Comparison of ENCODE assay signal across 1 cellular context in genomic region chr11:36192723-36193619, GRCh38.
TF ChIP-seq lines count a peak whose summit lies in the region.

No MANE protein-coding gene starts in this region.

TF ChIP-seq in K562, 482 proteins besides CTCF, POLR2A, EP300 and RAD21 (continued from another document and continues in another):
- TF ChIP-seq TRIM25 (IDR thresholded peaks at IDR 0.05; ENCODE audit: borderline replicate concordance) (no peak), MCM5 (IDR thresholded peaks at IDR 0.05; ENCODE audit: low read depth) (no peak), ZNF384 (IDR thresholded peaks at IDR 0.05; ENCODE audit: low read depth, low read length) (no peak), JUND (IDR thresholded peaks at IDR 0.05; ENCODE audit: borderline replicate concordance, low read depth, low read length) (no peak), JUND (tag; IDR thresholded peaks at IDR 0.05; ENCODE audit: borderline replicate concordance, low read depth, low read length) (no peak), TCFL5 (CRISPR knock-in tag; conservative IDR thresholded peaks at IDR 0.05) (no peak), EGR1 (conservative IDR thresholded peaks at IDR 0.05) (no peak), HBP1 (CRISPR knock-in tag; IDR thresholded peaks at IDR 0.05) (no peak), NR3C1 (CRISPR knock-in tag; IDR thresholded peaks at IDR 0.05) (no peak), ZNF143 (CRISPR knock-in tag; IDR thresholded peaks at IDR 0.05) (no peak), TAL1 (IDR thresholded peaks at IDR 0.05) (peak; percentile 86), RFX5 (IDR thresholded peaks at IDR 0.05; ENCODE audit: low read depth, low read length) (no peak), ZNF518B (CRISPR knock-in tag; IDR thresholded peaks at IDR 0.05) (no peak), FOXK1 (CRISPR knock-in tag; IDR thresholded peaks at IDR 0.05; ENCODE audit: borderline replicate concordance) (no peak), HOXB6 (CRISPR knock-in tag; IDR thresholded peaks at IDR 0.05; ENCODE audit: borderline replicate concordance) (no peak), FOXJ3 (CRISPR knock-in tag; IDR thresholded peaks at IDR 0.05) (no peak), FOXA3 (CRISPR knock-in tag; conservative IDR thresholded peaks at IDR 0.05 in 1 of 2, IDR thresholded peaks at IDR 0.05 in 1 of 2) (no peak), CTBP1 (IDR thresholded peaks at IDR 0.05; ENCODE audit: borderline replicate concordance) (peak; percentile 72; the same call in 1 of the 2 replicates), FOXK2 (conservative IDR thresholded peaks at IDR 0.05 in 1 of 2, IDR thresholded peaks at IDR 0.05 in 1 of 2; ENCODE audit: low read depth in 2 of 2) (peak in 1 of 2 experiments; percentile 59; a peak in 1 of 4 replicates), KLF6 (CRISPR knock-in tag; IDR thresholded peaks at IDR 0.05; ENCODE audit: borderline replicate concordance) (no peak), ZNF3 (CRISPR knock-in tag; IDR thresholded peaks at IDR 0.05) (no peak), SIRT6 (IDR thresholded peaks at IDR 0.05; ENCODE audit: low read depth, low read length) (no peak), ZEB2 (IDR thresholded peaks at IDR 0.05) (peak; percentile 52; the same call in 1 of the 2 replicates), UBTF (IDR thresholded peaks at IDR 0.05; ENCODE audit: borderline replicate concordance in 1 of 2, low read depth in 2 of 2, low read length in 2 of 2) (no peak), RBFOX2 (IDR thresholded peaks at IDR 0.05; ENCODE audit: low read depth, low read length) (no peak), RERE (CRISPR knock-in tag; IDR thresholded peaks at IDR 0.05; ENCODE audit: borderline replicate concordance) (no peak), MAFG (tag; conservative IDR thresholded peaks at IDR 0.05) (no peak), SMAD4 (CRISPR knock-in tag; conservative IDR thresholded peaks at IDR 0.05) (peak; percentile 53), HINFP (tag; conservative IDR thresholded peaks at IDR 0.05; ENCODE audit: low read depth) (no peak), ZNF717 (CRISPR knock-in tag; IDR thresholded peaks at IDR 0.05) (no peak), YBX1 (IDR thresholded peaks at IDR 0.05) (no peak), MECOM (CRISPR knock-in tag; IDR thresholded peaks at IDR 0.05) (no peak), CREB3L1 (IDR thresholded peaks at IDR 0.05; ENCODE audit: borderline replicate concordance, low read depth) (no peak), ZNF696 (CRISPR knock-in tag; conservative IDR thresholded peaks at IDR 0.05) (no peak), GABPB1 (CRISPR knock-in tag; IDR thresholded peaks at IDR 0.05) (no peak), ZNF121 (CRISPR knock-in tag; conservative IDR thresholded peaks at IDR 0.05) (no peak), MITF (IDR thresholded peaks at IDR 0.05) (no peak), ZNF644 (tag; IDR thresholded peaks at IDR 0.05; ENCODE audit: low read depth) (no peak), ZNF212 (CRISPR knock-in tag; IDR thresholded peaks at IDR 0.05) (no peak), NRF1 (conservative IDR thresholded peaks at IDR 0.05 in 1 of 2, IDR thresholded peaks at IDR 0.05 in 1 of 2) (no peak), KLF16 (IDR thresholded peaks at IDR 0.05) (peak; percentile 46; the same call in 1 of the 2 replicates), SMARCE1 (IDR thresholded peaks at IDR 0.05) (peak; percentile 57; the same call in 1 of the 2 replicates), RAD51 (IDR thresholded peaks at IDR 0.05; ENCODE audit: borderline replicate concordance, low read depth) (no peak), KHSRP (IDR thresholded peaks at IDR 0.05) (no peak), TEAD1 (CRISPR knock-in tag; IDR thresholded peaks at IDR 0.05) (no peak), HDAC6 (IDR thresholded peaks at IDR 0.05; ENCODE audit: low read depth, low read length) (no peak), SLC30A9 (CRISPR knock-in tag; IDR thresholded peaks at IDR 0.05) (no peak), PTBP1 (IDR thresholded peaks at IDR 0.05; ENCODE audit: low read depth, low read length) (no peak)
